In genomic region chr22:50082961-50083461, GRCh38 we compare ENCODE assay signal across 18 cellular contexts. TPM values are rescaled to one million over a fixed set of nuclear protein-coding genes. Genes with fewer than 3 reads are reported as not detected.
DNase-seq lines count a peak whose midpoint lies in the region; ATAC-seq, FAIRE-seq and TF ChIP-seq lines count a peak whose summit lies in the region.
"Had no signal": no experiment of that assay in that cellular context is flagged by ENCODE, and none has a peak within 500 bp of the region (broad histone marks: within the 10 kb centered on the region; RNA-seq: fewer than 3 reads in every experiment).

No MANE protein-coding gene starts in this region.

- peaks cover 3% of the 10 kb centered on the region for H3K36me3 Mint-ChIP-seq in activated T-helper 1 cell treated with anti-CD3 and anti-CD28 coated beads, Interleukin-12 subunit alpha, Interleukin-12 subunit beta, Interleukin-2, Interleukin-4 antibody, amounts not matched to agents 30 ng/mL and 10 ng/mL and 1 ng/mL, durations not matched to agents 14 hours and 24 hours and 36 hours (ENCODE audit: low read depth)

- no peaks in the 10 kb centered on the region for H3K4me1 ChIP-seq in small intestine (ENCODE audit: control insufficient read depth in 2 of 2, insufficient read depth in 1 of 2, low read depth in 1 of 2, low read length in 1 of 2)

- TF ChIP-seq CTCF in GM10266 (IDR thresholded peaks at IDR 0.05; ENCODE audit: control insufficient read depth, insufficient read depth, low read depth, missing control alignments) (no peak), NB4 (IDR thresholded peaks at IDR 0.05; ENCODE audit: low read depth, low read length) (no peak)

- TF ChIP-seq POLR2A in NB4 (IDR thresholded peaks at IDR 0.05; ENCODE audit: extremely low read depth, insufficient read length): no peak
- no peak for TF ChIP-seq POLR2A in H54 (IDR thresholded peaks at IDR 0.05; ENCODE audit: low read depth, low read length)

- DNase-seq in GM10266 (ENCODE audit: extremely low spot score): peak; percentile 8
- peak; percentile 54 for DNase-seq in NB4 (ENCODE audit: low read depth)
- DNase-seq in small intestine: peak; percentile 71
- no peak for DNase-seq in medulla oblongata (ENCODE audit: extremely low spot score)
- DNase-seq in H54 (ENCODE audit: insufficient read length, low spot score): no peak
- no peak for DNase-seq in activated T-helper 1 cell treated with anti-CD3 and anti-CD28 coated beads, Interleukin-12 subunit alpha, Interleukin-12 subunit beta, Interleukin-2, Interleukin-4 antibody, amounts not matched to agents 30 ng/mL and 10 ng/mL and 1 ng/mL, durations not matched to agents 14 hours and 24 hours and 36 hours (ENCODE audit: low spot score)
- DNase-seq: activated CD4-positive, CD25-positive, alpha-beta regulatory T cell; GM23248; Kasumi-1; NCI-H1436; NK-92 treated with Interleukin-12 subunit alpha and Interleukin-12 subunit beta, amount 100 ng/mL, for 24 hours; stimulated activated CD4-positive, alpha-beta T cell treated with anti-CD3 and anti-CD28 coated beads, Interleukin-4, amount 100 ng/mL, for 24 hours; substantia nigra had no signal

- FAIRE-seq in small intestine (lab: Jason Lieb, UNC) (no peak), H54 (lab: Jason Lieb, UNC) (no peak)

- peaks cover 15% of the 10 kb centered on the region for H3K27me3 Mint-ChIP-seq in activated T-helper 1 cell treated with anti-CD3 and anti-CD28 coated beads, Interleukin-12 subunit alpha, Interleukin-12 subunit beta, Interleukin-2, Interleukin-4 antibody, amounts not matched to agents 30 ng/mL and 10 ng/mL and 1 ng/mL, durations not matched to agents 14 hours and 24 hours and 36 hours (ENCODE audit: insufficient read depth)

- peaks cover 7% of the 10 kb centered on the region for H3K4me1 Mint-ChIP-seq in activated T-helper 1 cell treated with anti-CD3 and anti-CD28 coated beads, Interleukin-12 subunit alpha, Interleukin-12 subunit beta, Interleukin-2, Interleukin-4 antibody, amounts not matched to agents 30 ng/mL and 10 ng/mL and 1 ng/mL, durations not matched to agents 14 hours and 24 hours and 36 hours (ENCODE audit: low read depth)

- no peak overlapping the region for H3K4me3 ChIP-seq in NB4 (ENCODE audit: low read depth, low read length)
- H3K4me3 ChIP-seq in small intestine (ENCODE audit: low read depth in 1 of 2, low read length in 2 of 2): no peak overlapping the region
- H3K4me3 ChIP-seq: GM23248, left lung had no signal

- no peak overlapping the region for H3K27ac Mint-ChIP-seq in activated T-helper 1 cell treated with anti-CD3 and anti-CD28 coated beads, Interleukin-12 subunit alpha, Interleukin-12 subunit beta, Interleukin-2, Interleukin-4 antibody, amounts not matched to agents 30 ng/mL and 10 ng/mL and 1 ng/mL, durations not matched to agents 14 hours and 24 hours and 36 hours
- H3K27ac Mint-ChIP-seq: T-helper 1 cell treated with Interleukin-12 subunit alpha and Interleukin-12 subunit beta and Interleukin-4 antibody, amounts not matched to agents 30 μg/mL and 1 μg/mL, for 36 hours had no signal

- no peak overlapping the region for H3K4me3 Mint-ChIP-seq in activated T-helper 1 cell treated with anti-CD3 and anti-CD28 coated beads, Interleukin-12 subunit alpha, Interleukin-12 subunit beta, Interleukin-2, Interleukin-4 antibody, amounts not matched to agents 30 ng/mL and 10 ng/mL and 1 ng/mL, durations not matched to agents 14 hours and 24 hours and 36 hours
- H3K4me3 Mint-ChIP-seq: T-helper 1 cell treated with Interleukin-12 subunit alpha and Interleukin-12 subunit beta and Interleukin-4 antibody, amounts not matched to agents 30 μg/mL and 1 μg/mL, for 36 hours had no signal

- H3K9me3 ChIP-seq in small intestine (ENCODE audit: control insufficient read depth, low read depth): no peaks in the 10 kb centered on the region

- no peaks in the 10 kb centered on the region for H3K9me3 Mint-ChIP-seq in activated T-helper 1 cell treated with anti-CD3 and anti-CD28 coated beads, Interleukin-12 subunit alpha, Interleukin-12 subunit beta, Interleukin-2, Interleukin-4 antibody, amounts not matched to agents 30 ng/mL and 10 ng/mL and 1 ng/mL, durations not matched to agents 14 hours and 24 hours and 36 hours
- H3K9me3 Mint-ChIP-seq: T-helper 1 cell treated with Interleukin-12 subunit alpha and Interleukin-12 subunit beta and Interleukin-4 antibody, amounts not matched to agents 30 μg/mL and 1 μg/mL, for 36 hours had no signal

- 20 to 66% (median 43%) methylated on average over 20 to 21 of the region's 21 CpGs for WGBS in small intestine, 3 donors

- H3K36me3 ChIP-seq in small intestine (ENCODE audit: control insufficient read depth in 2 of 2, insufficient read depth in 2 of 2, low read length in 2 of 2): no peaks in the 10 kb centered on the region
- H3K36me3 ChIP-seq: left lung had no signal

- peaks cover 0 to 12% of the 10 kb centered on the region in 2 donors for H3K27me3 ChIP-seq in small intestine (ENCODE audit: control insufficient read depth in 2 of 2, insufficient read depth in 2 of 2, low read length in 2 of 2)

- ATAC-seq in esophagus mucosa: peak; percentile 80
- ATAC-seq: left lung, Right ventricle myocardium inferior had no signal

- H3K27ac ChIP-seq in small intestine (ENCODE audit: low read depth in 1 of 2, low read length in 1 of 2): no peak overlapping the region
- H3K27ac ChIP-seq: GM23248, left lung had no signal

- intact Hi-C loops in activated T-helper 1 cell treated with anti-CD3 and anti-CD28 coated beads, Interleukin-12 subunit alpha, Interleukin-12 subunit beta, Interleukin-2, Interleukin-4 antibody, amounts not matched to agents 30 ng/mL and 10 ng/mL and 1 ng/mL, durations not matched to agents 14 hours and 24 hours and 36 hours (cut with micrococcal nuclease): no loop called here

RNA-seq across cellular contexts. Expression of gene MLC1, which starts 2.2 kb away (rescaled TPM):
- not detected for total RNA-seq in esophagus mucosa
- polyA plus RNA-seq in small intestine: under 1 TPM in 1 of 3 donors, not detected in 2; 0.03 TPM
- total RNA-seq in activated T-helper 1 cell treated with anti-CD3 and anti-CD28 coated beads, Interleukin-12 subunit alpha, Interleukin-12 subunit beta, Interleukin-2, Interleukin-4 antibody, amounts not matched to agents 30 ng/mL and 10 ng/mL and 1 ng/mL, durations not matched to agents 14 hours and 24 hours and 36 hours: not detected in 2 replicates
- total RNA-seq: GM23248 had no signal
- polyA plus RNA-seq: GM23248 had no signal

RNA-seq across cellular contexts. Expression of gene MOV10L1, which starts 6.8 kb away (rescaled TPM):
- 0.12 TPM for total RNA-seq in esophagus mucosa
- polyA plus RNA-seq in small intestine: under 1 TPM in 1 of 3 donors, not detected in 2; 0.19 TPM
- total RNA-seq in activated T-helper 1 cell treated with anti-CD3 and anti-CD28 coated beads, Interleukin-12 subunit alpha, Interleukin-12 subunit beta, Interleukin-2, Interleukin-4 antibody, amounts not matched to agents 30 ng/mL and 10 ng/mL and 1 ng/mL, durations not matched to agents 14 hours and 24 hours and 36 hours: not detected in 2 replicates
- total RNA-seq: activated CD8-positive, alpha-beta memory T cell treated with anti-CD3 and anti-CD28 coated beads for 36 hours; GM23248; Right ventricle myocardium inferior had no signal
- polyA plus RNA-seq: GM23248 had no signal

RNA-seq across cellular contexts. Expression of gene TTLL8, which starts 24.9 kb away (rescaled TPM):
- not detected for total RNA-seq in esophagus mucosa
- polyA plus RNA-seq in small intestine: not detected
- total RNA-seq in activated T-helper 1 cell treated with anti-CD3 and anti-CD28 coated beads, Interleukin-12 subunit alpha, Interleukin-12 subunit beta, Interleukin-2, Interleukin-4 antibody, amounts not matched to agents 30 ng/mL and 10 ng/mL and 1 ng/mL, durations not matched to agents 14 hours and 24 hours and 36 hours: not detected in 2 replicates
- total RNA-seq: activated CD8-positive, alpha-beta memory T cell treated with anti-CD3 and anti-CD28 coated beads for 36 hours; GM23248; left lung; Right ventricle myocardium inferior had no signal
- polyA plus RNA-seq: GM23248 had no signal

Comparison
In these comparisons a context has a peak if more than half of its experiments do, and no peak if none do; other contexts are left out.
1. DNase-seq: peak in GM10266 (single experiment), NB4 (single experiment) and small intestine (single experiment); none in medulla oblongata (single experiment), H54 (single experiment) and activated T-helper 1 cell treated with anti-CD3 and anti-CD28 coated beads, Interleukin-12 subunit alpha, Interleukin-12 subunit beta, Interleukin-2, Interleukin-4 antibody, amounts not matched to agents 30 ng/mL and 10 ng/mL and 1 ng/mL, durations not matched to agents 14 hours and 24 hours and 36 hours (single experiment).